ENCODE assay signal across 19 cellular contexts in the genomic region with DNA sequence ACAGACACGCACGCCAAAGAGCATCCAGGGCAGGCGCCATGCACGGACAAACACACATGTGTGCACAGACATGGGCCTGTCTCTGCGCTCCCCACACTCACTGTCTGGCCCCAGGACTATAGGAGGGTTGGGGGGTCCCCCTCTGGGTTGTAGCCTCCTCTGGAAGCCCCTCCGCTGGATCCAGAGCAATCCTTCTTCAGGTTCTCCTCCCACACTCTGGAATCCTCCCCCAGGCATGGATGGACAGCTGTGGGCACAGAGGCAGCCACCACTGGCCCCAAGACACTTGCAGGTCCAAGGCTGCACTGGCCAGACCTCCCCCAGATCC. TPM values are rescaled to one million over a fixed set of nuclear protein-coding genes. Genes with fewer than 3 reads are reported as not detected.
DNase-seq lines count a peak whose midpoint lies in the region; ATAC-seq and TF ChIP-seq lines count a peak whose summit lies in the region.
"Had no signal": no experiment of that assay in that cellular context is flagged by ENCODE, and none has a peak within 500 bp of the region (broad histone marks: within the 10 kb centered on the region; RNA-seq: fewer than 3 reads in every experiment).

No MANE protein-coding gene starts in this region.

- H3K4me1 ChIP-seq in hepatocyte (ENCODE audit: insufficient read depth) (no peaks in the 10 kb centered on the region), osteoblast (ENCODE audit: insufficient read depth, low read length) (no peaks in the 10 kb centered on the region)

- peaks cover 19% of the 10 kb centered on the region for H3K4me1 Mint-ChIP-seq in activated naive CD4-positive, alpha-beta T cell treated with anti-CD3 and anti-CD28 coated beads, Interleukin-2, amount 10 ng/mL, durations not matched to agents 7 days and 5 days
- peaks cover 13% of the 10 kb centered on the region for H3K4me1 Mint-ChIP-seq in activated naive CD4-positive, alpha-beta T cell treated with anti-CD3 and anti-CD28 coated beads for 36 hours (ENCODE audit: low read depth)
- peaks cover 15% of the 10 kb centered on the region for H3K4me1 Mint-ChIP-seq in activated CD4-positive, alpha-beta memory T cell treated with anti-CD3 and anti-CD28 coated beads for 36 hours (ENCODE audit: low read depth)

- POLR2A ChIA-PET in activated CD4-positive, alpha-beta memory T cell treated with anti-CD3 and anti-CD28 coated beads for 36 hours (lab: Charles Lee) = no interaction called here

- WGBS in hepatocyte (ENCODE audit: low lambda C conversion rate, missing lambda C conversion rate) = 93% methylated on average over 6 of the region's 6 CpGs

- CTCF ChIA-PET in activated naive CD4-positive, alpha-beta T cell treated with anti-CD3 and anti-CD28 coated beads, Interleukin-2, amount 10 ng/mL, durations not matched to agents 7 days and 5 days (lab: Charles Lee) = interaction anchor here (11.6 kb wide), 1 partner anchor 12 kb away, joined by 91 read pairs; the partner anchor contains the start of gene NUDT8
- CTCF ChIA-PET in activated naive CD4-positive, alpha-beta T cell treated with anti-CD3 and anti-CD28 coated beads for 36 hours (lab: Charles Lee) = interaction anchor here (1.5 kb wide), 1 partner anchor 13 kb away, joined by 3 read pairs; no protein-coding TSS in a partner anchor
- CTCF ChIA-PET in activated CD4-positive, alpha-beta memory T cell treated with anti-CD3 and anti-CD28 coated beads for 36 hours (lab: Charles Lee) = interaction anchor here (1.8 kb wide), 1 partner anchor 13 kb away, joined by 10 read pairs; the partner anchor contains the start of gene NUDT8

- H3K9me2 ChIP-seq in hepatocyte (replicated peaks; ENCODE audit: insufficient read depth) = no peaks in the 10 kb centered on the region

- no peak overlapping the region for H3K4me3 ChIP-seq in hepatocyte
- H3K4me3 ChIP-seq in osteoblast (ENCODE audit: insufficient read depth, low read length) = no peak overlapping the region
- H3K4me3 ChIP-seq: GM12878 had no signal

- H4K20me1 ChIP-seq in hepatocyte (ENCODE audit: insufficient read depth, poor library complexity, severe bottlenecking) (no peaks in the 10 kb centered on the region), osteoblast (ENCODE audit: insufficient read depth, low read length) (no peaks in the 10 kb centered on the region)

- H3K9me3 Mint-ChIP-seq in activated naive CD4-positive, alpha-beta T cell treated with anti-CD3 and anti-CD28 coated beads, Interleukin-2, amount 10 ng/mL, durations not matched to agents 7 days and 5 days = peaks cover 3% of the 10 kb centered on the region
- no peaks in the 10 kb centered on the region for H3K9me3 Mint-ChIP-seq in activated naive CD4-positive, alpha-beta T cell treated with anti-CD3 and anti-CD28 coated beads for 36 hours
- H3K9me3 Mint-ChIP-seq in activated CD4-positive, alpha-beta memory T cell treated with anti-CD3 and anti-CD28 coated beads for 36 hours = peaks cover 2% of the 10 kb centered on the region
- H3K9me3 Mint-ChIP-seq: CD4-positive, alpha-beta T cell; HFFc6 had no signal

- H3K79me2 ChIP-seq in hepatocyte (no peaks in the 10 kb centered on the region), osteoblast (ENCODE audit: insufficient read depth, low read length) (no peaks in the 10 kb centered on the region)

- H3K4me2 ChIP-seq in hepatocyte (no peak overlapping the region), osteoblast (ENCODE audit: insufficient read depth, low read length) (no peak overlapping the region)

- intact Hi-C loops in activated naive CD4-positive, alpha-beta T cell treated with anti-CD3 and anti-CD28 coated beads for 36 hours (cut with micrococcal nuclease) = loop anchor here (5.0 kb wide), 1 partner anchor 150 kb away; no protein-coding TSS in a partner anchor
- intact Hi-C loops in activated CD4-positive, alpha-beta memory T cell treated with anti-CD3 and anti-CD28 coated beads for 36 hours (cut with micrococcal nuclease) = no loop called here

- no peak overlapping the region for H3K4me3 Mint-ChIP-seq in activated naive CD4-positive, alpha-beta T cell treated with anti-CD3 and anti-CD28 coated beads, Interleukin-2, amount 10 ng/mL, durations not matched to agents 7 days and 5 days
- H3K4me3 Mint-ChIP-seq in activated naive CD4-positive, alpha-beta T cell treated with anti-CD3 and anti-CD28 coated beads for 36 hours = no peak overlapping the region
- H3K4me3 Mint-ChIP-seq in activated CD4-positive, alpha-beta memory T cell treated with anti-CD3 and anti-CD28 coated beads for 36 hours = no peak overlapping the region
- H3K4me3 Mint-ChIP-seq: CD4-positive, alpha-beta T cell; HFFc6 had no signal

- no peak for ATAC-seq in GM21786 (IDR thresholded peaks at IDR 0.05; ENCODE audit: unreplicated experiment)
- no peak for ATAC-seq in GM18519 (IDR thresholded peaks at IDR 0.05; ENCODE audit: low FRiP score, unreplicated experiment)
- ATAC-seq: GM12878 had no signal

- H3K27ac ChIP-seq in hepatocyte (no peak overlapping the region), osteoblast (ENCODE audit: low read depth, low read length) (no peak overlapping the region)
- H3K27ac ChIP-seq: HL-60 had no signal

- no peaks in the 10 kb centered on the region for H3K36me3 Mint-ChIP-seq in activated naive CD4-positive, alpha-beta T cell treated with anti-CD3 and anti-CD28 coated beads, Interleukin-2, amount 10 ng/mL, durations not matched to agents 7 days and 5 days
- H3K36me3 Mint-ChIP-seq in activated naive CD4-positive, alpha-beta T cell treated with anti-CD3 and anti-CD28 coated beads for 36 hours (ENCODE audit: low read depth) = no peaks in the 10 kb centered on the region
- H3K36me3 Mint-ChIP-seq in activated CD4-positive, alpha-beta memory T cell treated with anti-CD3 and anti-CD28 coated beads for 36 hours = no peaks in the 10 kb centered on the region

- H3K27ac Mint-ChIP-seq in activated naive CD4-positive, alpha-beta T cell treated with anti-CD3 and anti-CD28 coated beads, Interleukin-2, amount 10 ng/mL, durations not matched to agents 7 days and 5 days = no peak overlapping the region
- H3K27ac Mint-ChIP-seq in activated naive CD4-positive, alpha-beta T cell treated with anti-CD3 and anti-CD28 coated beads for 36 hours = no peak overlapping the region
- H3K27ac Mint-ChIP-seq in activated CD4-positive, alpha-beta memory T cell treated with anti-CD3 and anti-CD28 coated beads for 36 hours = no peak overlapping the region
- H3K27ac Mint-ChIP-seq: CD4-positive, alpha-beta T cell; HFFc6 had no signal

- H3K9me3 ChIP-seq in hepatocyte (ENCODE audit: low read depth) (no peaks in the 10 kb centered on the region), osteoblast (ENCODE audit: low read depth, low read length) (no peaks in the 10 kb centered on the region)

- no peaks in the 10 kb centered on the region for H3K27me3 ChIP-seq in hepatocyte
- H3K27me3 ChIP-seq in osteoblast (ENCODE audit: insufficient read depth, low read length) = no peaks in the 10 kb centered on the region

- H3K36me3 ChIP-seq in hepatocyte (replicated peaks; ENCODE audit: insufficient read depth, low read depth) (no peaks in the 10 kb centered on the region), osteoblast (ENCODE audit: insufficient read depth, low read length) (no peaks in the 10 kb centered on the region)

- DNase-seq in activated naive CD4-positive, alpha-beta T cell treated with anti-CD3 and anti-CD28 coated beads, Interleukin-2, amount 10 ng/mL, durations not matched to agents 7 days and 5 days = peak; percentile 14
- DNase-seq in activated naive CD4-positive, alpha-beta T cell treated with anti-CD3 and anti-CD28 coated beads for 36 hours = no peak
- peak; percentile 4 for DNase-seq in hepatocyte (ENCODE audit: low spot score)
- peak; percentile 77 for DNase-seq in osteoblast (ENCODE audit: insufficient read length, low spot score, missing footprints)
- DNase-seq in activated CD4-positive, alpha-beta memory T cell treated with anti-CD3 and anti-CD28 coated beads for 36 hours = no peak
- DNase-seq: 8988T; AML-193; C1 segment of cervical spinal cord; Calu3; CD4-positive, alpha-beta T cell; DMS79; HCEC 1CT; HFFc6 had no signal

- peaks cover 36% of the 10 kb centered on the region for H3K27me3 Mint-ChIP-seq in activated naive CD4-positive, alpha-beta T cell treated with anti-CD3 and anti-CD28 coated beads, Interleukin-2, amount 10 ng/mL, durations not matched to agents 7 days and 5 days
- H3K27me3 Mint-ChIP-seq in activated naive CD4-positive, alpha-beta T cell treated with anti-CD3 and anti-CD28 coated beads for 36 hours (ENCODE audit: low read depth) = peaks cover 2% of the 10 kb centered on the region
- H3K27me3 Mint-ChIP-seq in activated CD4-positive, alpha-beta memory T cell treated with anti-CD3 and anti-CD28 coated beads for 36 hours = peaks cover 4% of the 10 kb centered on the region
- H3K27me3 Mint-ChIP-seq: CD4-positive, alpha-beta T cell had no signal

- H2AFZ ChIP-seq in hepatocyte = no peak overlapping the region
- no peak overlapping the region for H2AFZ ChIP-seq in osteoblast (ENCODE audit: low read length)

- TF ChIP-seq CTCF in hepatocyte (IDR thresholded peaks at IDR 0.05; ENCODE audit: poor library complexity) = no peak
- TF ChIP-seq CTCF in osteoblast (IDR thresholded peaks at IDR 0.05; ENCODE audit: extremely low read depth, low read depth, low read length) = no peak

RNA-seq across cellular contexts. Expression of gene TBX10, which starts 2.5 kb away (rescaled TPM):
- not detected for total RNA-seq in activated naive CD4-positive, alpha-beta T cell treated with anti-CD3 and anti-CD28 coated beads for 36 hours
- total RNA-seq in hepatocyte = 0.70 TPM in 1 of 2 replicates, not detected in the other
- polyA plus RNA-seq in hepatocyte = 0.34 TPM in 1 of 2 replicates, not detected in the other
- not detected in 2 replicates for total RNA-seq in osteoblast
- not detected for total RNA-seq in activated CD4-positive, alpha-beta memory T cell treated with anti-CD3 and anti-CD28 coated beads for 36 hours
- total RNA-seq: Calu3; CD4-positive, alpha-beta T cell; G401; H1; HFFc6 had no signal

RNA-seq across cellular contexts. Expression of gene ACY3, which starts 8.4 kb away (rescaled TPM):
- total RNA-seq in activated naive CD4-positive, alpha-beta T cell treated with anti-CD3 and anti-CD28 coated beads for 36 hours = not detected
- total RNA-seq in hepatocyte (9.5 and 15.4 TPM in 2 replicates), osteoblast (under 0.01 and 0.29 TPM in 2 replicates)
- polyA plus RNA-seq in hepatocyte = 18.7 and 20.9 TPM in 2 replicates
- under 1 TPM; 0.29 to 0.33 TPM for total RNA-seq in activated CD4-positive, alpha-beta memory T cell treated with anti-CD3 and anti-CD28 coated beads for 36 hours
- total RNA-seq: G401, H1, HFFc6 had no signal

RNA-seq across cellular contexts. Expression of gene NUDT8, which starts 12.4 kb away (rescaled TPM):
- 10 to 100 TPM; 29.7 to 30.4 TPM for total RNA-seq in activated naive CD4-positive, alpha-beta T cell treated with anti-CD3 and anti-CD28 coated beads for 36 hours
- total RNA-seq in hepatocyte (12.9 and 13.6 TPM in 2 replicates), osteoblast (4.7 and 5.3 TPM in 2 replicates)
- 28.7 and 29.2 TPM in 2 replicates for polyA plus RNA-seq in hepatocyte
- total RNA-seq in activated CD4-positive, alpha-beta memory T cell treated with anti-CD3 and anti-CD28 coated beads for 36 hours = 10 to 100 TPM; 23.3 to 24.3 TPM

RNA-seq across cellular contexts. Expression of gene ALDH3B2, which starts 32.3 kb away (rescaled TPM):
- total RNA-seq in activated naive CD4-positive, alpha-beta T cell treated with anti-CD3 and anti-CD28 coated beads for 36 hours = not detected
- total RNA-seq in hepatocyte = 0.80 and 2.5 TPM in 2 replicates
- 0.61 and 1.6 TPM in 2 replicates for polyA plus RNA-seq in hepatocyte
- total RNA-seq in osteoblast = not detected in 2 replicates
- not detected for total RNA-seq in activated CD4-positive, alpha-beta memory T cell treated with anti-CD3 and anti-CD28 coated beads for 36 hours
- total RNA-seq: CD4-positive, alpha-beta T cell; G401; H1; HFFc6 had no signal
- polyA plus RNA-seq: H1 had no signal

RNA-seq across cellular contexts. Expression of gene NDUFV1, which starts 35.4 kb away (rescaled TPM):
- total RNA-seq in activated naive CD4-positive, alpha-beta T cell treated with anti-CD3 and anti-CD28 coated beads for 36 hours = 100 to 1,000 TPM; 347 to 356 TPM
- total RNA-seq in hepatocyte (163 and 194 TPM in 2 replicates), osteoblast (146 and 158 TPM in 2 replicates)
- 226 and 239 TPM in 2 replicates for polyA plus RNA-seq in hepatocyte
- total RNA-seq in activated CD4-positive, alpha-beta memory T cell treated with anti-CD3 and anti-CD28 coated beads for 36 hours = 100 to 1,000 TPM; 279 to 287 TPM

Comparison
In these comparisons a context has a peak if more than half of its experiments do, and no peak if none do; other contexts are left out.
1. DNase-seq: peak in activated naive CD4-positive, alpha-beta T cell treated with anti-CD3 and anti-CD28 coated beads, Interleukin-2, amount 10 ng/mL, durations not matched to agents 7 days and 5 days (single experiment), hepatocyte (single experiment) and osteoblast (single experiment); none in activated naive CD4-positive, alpha-beta T cell treated with anti-CD3 and anti-CD28 coated beads for 36 hours (single experiment) and activated CD4-positive, alpha-beta memory T cell treated with anti-CD3 and anti-CD28 coated beads for 36 hours (single experiment).